In the genomic region with DNA sequence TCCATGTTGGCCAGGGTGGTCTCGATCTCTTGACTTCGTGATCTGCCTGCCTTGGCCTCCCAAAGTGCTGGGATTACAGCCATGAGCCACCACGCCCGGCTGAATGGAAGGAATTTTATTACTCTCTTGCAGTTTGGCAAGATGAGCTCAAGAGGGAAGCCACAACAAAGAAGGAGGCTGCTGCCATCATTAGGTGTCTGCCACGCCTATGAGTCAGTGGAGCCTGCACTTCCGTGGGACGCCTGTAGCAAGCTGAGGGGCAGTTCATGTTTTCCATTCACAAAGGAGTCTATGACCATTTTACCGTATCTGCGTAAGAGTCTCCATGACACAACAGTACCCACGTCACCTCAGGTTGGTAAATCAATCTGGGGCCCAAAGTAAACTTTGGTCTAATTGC, we compare ENCODE assay signal across 9 cellular contexts. TPM values are rescaled to one million over a fixed set of nuclear protein-coding genes. Genes with fewer than 3 reads are reported as not detected.
DNase-seq lines count a peak whose midpoint lies in the region; ATAC-seq, FAIRE-seq and TF ChIP-seq lines count a peak whose summit lies in the region.
"Had no signal": no experiment of that assay in that cellular context is flagged by ENCODE, and none has a peak within 500 bp of the region (broad histone marks: within the 10 kb centered on the region; RNA-seq: fewer than 3 reads in every experiment).

No MANE protein-coding gene starts in this region.

- POLR2A ChIA-PET in HepG2 (lab: Yijun Ruan, JAX), result no interaction called here
- POLR2A ChIA-PET in HEK293T (lab: Yijun Ruan, JAX), result no interaction called here

- TF ChIP-seq CTCF in HepG2 (CRISPR knock-in tag; IDR thresholded peaks at IDR 0.05) (no peak), right lobe of liver (IDR thresholded peaks at IDR 0.05) (no peak)

- intact Hi-C loops in HepG2 (cut with micrococcal nuclease; ENCODE audit: unreplicated experiment), result no loop called here
- intact Hi-C loops in right lobe of liver (cut with DNase I), result no loop called here
- intact Hi-C loops in Right ventricle myocardium inferior (cut with DNase I), result no loop called here

- TF ChIP-seq RAD21 in HepG2 (CRISPR knock-in tag; IDR thresholded peaks at IDR 0.05), result no peak

- no peak overlapping the region for H3K4me3 ChIP-seq in HepG2 (replicated peaks in 1 of 3; ENCODE audit: insufficient read depth in 1 of 3, low read depth in 2 of 3, low read length in 3 of 3)
- H3K4me3 ChIP-seq in right lobe of liver, result no peak overlapping the region

- no peak overlapping the region for H2AFZ ChIP-seq in HepG2 (ENCODE audit: low read length)

- DNase-seq in HepG2 (ENCODE audit: low spot score) (no peak), right lobe of liver (no peak), activated T-cell treated with anti-CD3 and anti-CD28 coated beads for 4 hours (peak; percentile 79), myocyte (ENCODE audit: low read depth) (peak; percentile 27), D341Med (ENCODE audit: low spot score) (no peak), HEK293T (ENCODE audit: extremely low spot score) (no peak), Right ventricle myocardium inferior (ENCODE audit: missing footprints) (no peak)

- TF ChIP-seq POLR2A in HepG2 (IDR thresholded peaks at IDR 0.05; ENCODE audit: insufficient read depth in 1 of 2, low read depth in 2 of 2, low read length in 2 of 2) (no peak), right lobe of liver (IDR thresholded peaks at IDR 0.05) (no peak)

- H3K27ac ChIP-seq in HepG2 (ENCODE audit: extremely low read length, insufficient read depth, low read length) (no peak overlapping the region), right lobe of liver (no peak overlapping the region)

- 26% methylated on average over 7 of the region's 10 CpGs for WGBS in HepG2 (ENCODE audit: low lambda C conversion rate)
- WGBS in right lobe of liver (ENCODE audit: insufficient coverage, low coverage, low lambda C conversion rate, missing lambda C conversion rate), result 93% methylated on average over 5 of the region's 10 CpGs

- BruUV-seq in HepG2 (replicated peaks; lab: Mats Ljungman, UMichigan), result no TSS peak

- H3K36me3 ChIP-seq in HepG2 (replicated peaks in 1 of 2; ENCODE audit: control insufficient read depth in 1 of 2, insufficient read depth in 2 of 2, low read length in 2 of 2) (no peaks in the 10 kb centered on the region), right lobe of liver (no peaks in the 10 kb centered on the region)

- H3K79me2 ChIP-seq in HepG2 (ENCODE audit: insufficient read depth, low read length), result no peaks in the 10 kb centered on the region

- H3K4me1 ChIP-seq in HepG2 (ENCODE audit: insufficient read depth, low read length), result no peaks in the 10 kb centered on the region
- H3K4me1 ChIP-seq in right lobe of liver, result no peaks in the 10 kb centered on the region

- no peak overlapping the region for H3K9ac ChIP-seq in HepG2 (ENCODE audit: insufficient read depth, low read depth, low read length)

- in situ Hi-C loops in HepG2 (cut with HindIII; ENCODE audit: extremely low pct_ligation_motif_present, low pct_unique_long_range_greater_than_20kb), result no loop called here

- ATAC-seq in HepG2, result peak; percentile 69
- no peak for ATAC-seq in right lobe of liver
- ATAC-seq in HG03097 (IDR thresholded peaks at IDR 0.05; ENCODE audit: low FRiP score, unreplicated experiment), result no peak
- ATAC-seq in Right ventricle myocardium inferior, result no peak

- H3K9me3 ChIP-seq in HepG2 (ENCODE audit: low read length) (no peaks in the 10 kb centered on the region), right lobe of liver (no peaks in the 10 kb centered on the region)

- CTCF ChIA-PET in HepG2 (lab: Yijun Ruan, JAX; ENCODE audit: low intra/inter-chr PET ratio, low total read pairs), result no interaction called here
- CTCF ChIA-PET in HEK293T (lab: Yijun Ruan, JAX), result interaction anchor here (0.9 kb wide), 1 partner anchor 32 kb away, joined by 3 read pairs; no protein-coding TSS in a partner anchor

- no peak for FAIRE-seq in HepG2 (lab: Jason Lieb, UNC)

- no peaks in the 10 kb centered on the region for H4K20me1 ChIP-seq in HepG2 (ENCODE audit: insufficient read depth, low read length)

- TF ChIP-seq EP300 in HepG2 (IDR thresholded peaks at IDR 0.05; ENCODE audit: low read depth in 2 of 2, low read length in 2 of 2) (no peak), HepG2 (CRISPR knock-in tag; IDR thresholded peaks at IDR 0.05; ENCODE audit: borderline replicate concordance) (no peak)

- H3K27me3 ChIP-seq in HepG2 (ENCODE audit: control insufficient read depth in 1 of 2, insufficient read depth in 2 of 2, low read length in 2 of 2) (peaks cover 0 to 9% of the 10 kb centered on the region in 2 experiments; a peak in 1 of 5 replicates), right lobe of liver (no peaks in the 10 kb centered on the region)

- no peak overlapping the region for H3K4me2 ChIP-seq in HepG2 (ENCODE audit: low read depth, low read length)

TF ChIP-seq in HepG2, 621 proteins besides CTCF, POLR2A, EP300 and RAD21 (continues in another document):
- TF ChIP-seq ZNF564 (CRISPR knock-in tag; IDR thresholded peaks at IDR 0.05), result no peak
- TF ChIP-seq XRCC5 (optimal IDR thresholded peaks at IDR 0.05; ENCODE audit: low read length), result no peak
- TF ChIP-seq ZMYM4 (CRISPR knock-in tag; IDR thresholded peaks at IDR 0.05), result no peak
- TF ChIP-seq, protein P1, sequence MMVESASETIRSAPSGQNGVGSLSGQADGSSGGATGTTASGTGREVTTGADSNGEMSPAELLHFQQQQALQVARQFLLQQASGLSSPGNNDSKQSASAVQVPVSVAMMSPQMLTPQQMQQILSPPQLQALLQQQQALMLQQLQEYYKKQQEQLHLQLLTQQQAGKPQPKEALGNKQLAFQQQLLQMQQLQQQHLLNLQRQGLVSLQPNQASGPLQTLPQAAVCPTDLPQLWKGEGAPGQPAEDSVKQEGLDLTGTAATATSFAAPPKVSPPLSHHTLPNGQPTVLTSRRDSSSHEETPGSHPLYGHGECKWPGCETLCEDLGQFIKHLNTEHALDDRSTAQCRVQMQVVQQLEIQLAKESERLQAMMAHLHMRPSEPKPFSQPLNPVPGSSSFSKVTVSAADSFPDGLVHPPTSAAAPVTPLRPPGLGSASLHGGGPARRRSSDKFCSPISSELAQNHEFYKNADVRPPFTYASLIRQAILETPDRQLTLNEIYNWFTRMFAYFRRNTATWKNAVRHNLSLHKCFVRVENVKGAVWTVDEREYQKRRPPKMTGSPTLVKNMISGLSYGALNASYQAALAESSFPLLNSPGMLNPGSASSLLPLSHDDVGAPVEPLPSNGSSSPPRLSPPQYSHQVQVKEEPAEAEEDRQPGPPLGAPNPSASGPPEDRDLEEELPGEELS (CRISPR knock-in tag; IDR thresholded peaks at IDR 0.05), result no peak
- no peak for TF ChIP-seq ZNF232 (CRISPR knock-in tag; IDR thresholded peaks at IDR 0.05; ENCODE audit: borderline replicate concordance)
- no peak for TF ChIP-seq ZNF484 (CRISPR knock-in tag; IDR thresholded peaks at IDR 0.05; ENCODE audit: borderline replicate concordance, low read depth)
- no peak for TF ChIP-seq GATAD1 (CRISPR knock-in tag; IDR thresholded peaks at IDR 0.05)

TF ChIP-seq in HEK293T, 16 proteins besides CTCF, POLR2A, EP300 and RAD21 (continues in another document):
- TF ChIP-seq FOXK2 (IDR thresholded peaks at IDR 0.05), result no peak
- no peak for TF ChIP-seq NFRKB (IDR thresholded peaks at IDR 0.05)
- TF ChIP-seq PKNOX1 (IDR thresholded peaks at IDR 0.05), result no peak
- no peak for TF ChIP-seq LEF1 (IDR thresholded peaks at IDR 0.05; ENCODE audit: borderline replicate concordance)
- no peak for TF ChIP-seq SP1 (IDR thresholded peaks at IDR 0.05)
- TF ChIP-seq BHLHE40 (IDR thresholded peaks at IDR 0.05; ENCODE audit: borderline replicate concordance), result no peak
- no peak for TF ChIP-seq FOXA1 (IDR thresholded peaks at IDR 0.05)
- no peak for TF ChIP-seq FOXM1 (IDR thresholded peaks at IDR 0.05; ENCODE audit: borderline replicate concordance)
- TF ChIP-seq ZNF384 (IDR thresholded peaks at IDR 0.05), result no peak
- TF ChIP-seq L3MBTL2 (conservative IDR thresholded peaks at IDR 0.05), result no peak
- TF ChIP-seq SUZ12 (IDR thresholded peaks at IDR 0.05), result no peak
- TF ChIP-seq CTBP1 (IDR thresholded peaks at IDR 0.05; ENCODE audit: borderline replicate concordance), result no peak
- TF ChIP-seq TARDBP (IDR thresholded peaks at IDR 0.05), result no peak
- TF ChIP-seq HDGF (IDR thresholded peaks at IDR 0.05; ENCODE audit: borderline replicate concordance), result no peak

RNA-seq across cellular contexts. Expression of gene CHRNA9, which starts 51.2 kb away (rescaled TPM):
- not detected in 2 replicates for total RNA-seq in HepG2 (2016; rRNA removed; fragmentation: Illumina TruSeq; extraction: Trizol)
- total RNA-seq in HepG2 (2016; cell fraction: cytosol; rRNA removed; fragmentation: Illumina TruSeq; extraction: Trizol; ENCODE audit: low read depth), result not detected in 2 replicates
- not detected in 2 replicates for total RNA-seq in HepG2 (2016; cell fraction: insoluble cytoplasmic fraction; rRNA removed; fragmentation: Illumina TruSeq; extraction: Trizol)
- not detected in 2 replicates for total RNA-seq in HepG2 (2016; cell fraction: membrane; rRNA removed; fragmentation: Illumina TruSeq; extraction: Trizol)
- not detected in 2 replicates for total RNA-seq in HepG2 (2016; cell fraction: nucleus; rRNA removed; fragmentation: Illumina TruSeq; extraction: Trizol)
- not detected in 2 replicates for polyA plus RNA-seq in HepG2 (2011; rRNA removed)
- not detected in 2 replicates for polyA plus RNA-seq in HepG2 (2011; cell fraction: cytosol; rRNA removed)
- polyA plus RNA-seq in HepG2 (2011; cell fraction: nucleus; rRNA removed), result not detected in 2 replicates
- not detected in 2 replicates for polyA plus RNA-seq in HepG2 (2012)
- polyA plus RNA-seq in HepG2 (2016; cell fraction: cytosol; fragmentation: Illumina TruSeq; extraction: Trizol; ENCODE audit: low read depth), result not detected in 2 replicates
- polyA plus RNA-seq in HepG2 (2016; cell fraction: insoluble cytoplasmic fraction; fragmentation: Illumina TruSeq; extraction: Trizol; ENCODE audit: low read depth), result not detected in 2 replicates
- polyA plus RNA-seq in HepG2 (2016; cell fraction: membrane; fragmentation: Illumina TruSeq; extraction: Trizol; ENCODE audit: low read depth), result not detected in 2 replicates
- not detected in 2 replicates for polyA plus RNA-seq in HepG2 (2016; cell fraction: nucleus; fragmentation: Illumina TruSeq; extraction: Trizol; ENCODE audit: insufficient read depth, low read depth)
- 81.4 TPM in 1 of 2 replicates, not detected in the other for polyA minus RNA-seq in HepG2 (2011; rRNA and poly(A)+ RNA removed; ENCODE audit: low replicate concordance)
- polyA minus RNA-seq in HepG2 (2011; cell fraction: cytosol; rRNA and poly(A)+ RNA removed), result 0.35 TPM in 1 of 2 replicates, not detected in the other
- polyA minus RNA-seq in HepG2 (2011; cell fraction: nucleus; rRNA and poly(A)+ RNA removed), result not detected in 2 replicates
- total RNA-seq in right lobe of liver, result not detected
- total RNA-seq in myocyte, result 0.62 TPM in 1 of 2 replicates, not detected in the other
- 0.91 TPM for polyA plus RNA-seq in myocyte (2012)
- total RNA-seq in Right ventricle myocardium inferior, result not detected
- total RNA-seq: fibroblast of villous mesenchyme had no signal

Comparison
In these comparisons a context has a peak if more than half of its experiments do, and no peak if none do; other contexts are left out.
1. DNase-seq: peak in activated T-cell treated with anti-CD3 and anti-CD28 coated beads for 4 hours (single experiment) and myocyte (single experiment); none in HepG2 (single experiment), right lobe of liver (0 of 3), D341Med (single experiment), HEK293T (single experiment) and Right ventricle myocardium inferior (single experiment).